In genomic region chr4:108204518-108204917, GRCh38 we compare ENCODE assay signal across 14 cellular contexts.
"Had no signal": no experiment of that assay in that cellular context is flagged by ENCODE, and none has a peak within 500 bp of the region (broad histone marks: within the 10 kb centered on the region; RNA-seq: fewer than 3 reads in every experiment).

No MANE protein-coding gene starts in this region.

- H3K4me1 Mint-ChIP-seq: central memory CD8-positive, alpha-beta T cell; neural crest cell had no signal

- H3K27me3 Mint-ChIP-seq: dendritic cell treated with granulocyte-macrophage colony-stimulating factor and Interleukin-4, amounts not matched to agents 40 ng/mL and 50 ng/mL, for 4 days had no signal

- DNase-seq: activated effector memory CD4-positive, alpha-beta T cell treated with Interleukin-2 at 50 U/mL for 16 hours; effector memory CD8-positive, alpha-beta T cell; kidney glomerular epithelial cell; ovary; SK-N-SH; stimulated activated CD4-positive, alpha-beta T cell treated with anti-CD3 and anti-CD28 coated beads, Interleukin-15, amount 100 ng/mL, for 24 hours; stimulated activated CD4-positive, alpha-beta T cell treated with anti-CD3 and anti-CD28 coated beads, Interleukin-4, amount 100 ng/mL, for 24 hours; T-helper 1 cell; tibial artery had no signal

- H3K4me3 ChIP-seq: hepatocyte, ovary, tibial artery, vagina had no signal

- H3K27ac Mint-ChIP-seq: dendritic cell treated with granulocyte-macrophage colony-stimulating factor and Interleukin-4, amounts not matched to agents 40 ng/mL and 50 ng/mL, for 4 days; effector memory CD8-positive, alpha-beta T cell had no signal

- H3K4me3 Mint-ChIP-seq: central memory CD8-positive, alpha-beta T cell; dendritic cell treated with granulocyte-macrophage colony-stimulating factor and Interleukin-4, amounts not matched to agents 40 ng/mL and 50 ng/mL, for 4 days; effector memory CD8-positive, alpha-beta T cell; neural crest cell had no signal

- ATAC-seq: effector memory CD8-positive, alpha-beta T cell had no signal

- H3K9me3 Mint-ChIP-seq: central memory CD8-positive, alpha-beta T cell; dendritic cell treated with granulocyte-macrophage colony-stimulating factor and Interleukin-4, amounts not matched to agents 40 ng/mL and 50 ng/mL, for 4 days; effector memory CD8-positive, alpha-beta T cell; neural crest cell had no signal
